Comparison of ENCODE assay signal across 1 cellular context in genomic region chr7:139359366-139360209, GRCh38.
TF ChIP-seq lines count a peak whose summit lies in the region.

Gene LUC7L2 (plus strand): TSS chr7:139359894. CDS start chr7:139360262, 368 bp downstream.

TF ChIP-seq in SK-N-SH, 30 proteins besides CTCF, POLR2A, EP300 and RAD21 (continued from another document):
- no peak for TF ChIP-seq RXRA (IDR thresholded peaks at IDR 0.05; ENCODE audit: borderline replicate concordance, low read depth)
- peak; percentile 95 for TF ChIP-seq TAF1 (IDR thresholded peaks at IDR 0.05; ENCODE audit: borderline replicate concordance, low read depth, low read length)
- TF ChIP-seq TEAD4 (IDR thresholded peaks at IDR 0.05; ENCODE audit: borderline replicate concordance, insufficient read depth): 0 out of 2 replicates have a peak, but pooled peaks have one; percentile 39
